In the genomic region with DNA sequence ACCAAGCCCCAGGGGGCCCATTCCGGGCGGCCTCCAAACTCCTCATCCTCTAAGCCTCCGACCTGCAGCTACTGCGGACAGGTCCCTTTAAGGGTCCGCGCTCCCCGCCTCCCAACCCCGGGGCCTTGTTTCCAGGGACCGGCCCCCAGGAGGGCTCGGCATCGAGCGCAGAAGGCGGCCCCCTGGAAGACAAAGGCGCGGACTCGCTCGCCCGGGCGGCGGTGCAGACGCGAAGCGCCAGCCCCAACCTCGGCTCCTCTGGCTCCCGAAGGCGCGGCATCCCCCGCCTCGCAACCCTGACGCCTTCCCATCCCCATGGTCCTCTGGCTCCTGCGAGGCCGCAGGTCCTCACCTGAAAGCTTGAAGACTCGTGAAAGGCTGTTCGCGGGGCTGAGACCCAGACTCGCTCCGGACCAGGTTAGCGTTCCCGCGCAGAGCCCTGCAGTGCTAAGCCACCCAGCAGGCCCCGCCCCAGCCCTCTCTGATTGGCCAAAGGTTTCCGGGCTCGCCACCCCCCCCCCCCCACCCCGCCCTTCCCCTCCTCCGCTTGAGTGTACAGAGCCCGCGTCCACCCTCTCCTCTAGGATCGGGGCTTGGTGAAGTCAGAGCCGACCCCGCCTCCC, we compare ENCODE assay signal across 8 cellular contexts. TPM values are rescaled to one million over a fixed set of nuclear protein-coding genes. Genes with fewer than 3 reads are reported as not detected.
DNase-seq lines count a peak whose midpoint lies in the region; ATAC-seq and TF ChIP-seq lines count a peak whose summit lies in the region.

A gene (minus strand): TSS at position 426 of the 623 bp plus-strand sequence.

- peaks cover 10% of the 10 kb centered on the region for H3K4me1 Mint-ChIP-seq in HFFc6 (ENCODE audit: low read depth)
- no peaks in the 10 kb centered on the region for H3K4me1 Mint-ChIP-seq in central memory CD8-positive, alpha-beta T cell

- H3K36me3 Mint-ChIP-seq in HFFc6 (ENCODE audit: low read depth) = no peaks in the 10 kb centered on the region
- peaks cover 1% of the 10 kb centered on the region for H3K36me3 Mint-ChIP-seq in central memory CD8-positive, alpha-beta T cell (ENCODE audit: insufficient read depth)

- ATAC-seq in central memory CD8-positive, alpha-beta T cell (replicated peaks; ENCODE audit: extremely low read depth, poor library complexity, severe bottlenecking) = no peak

- H3K4me3 Mint-ChIP-seq in HFFc6 = peak within 1 kb of the TSS; percentile 89
- H3K4me3 Mint-ChIP-seq in central memory CD8-positive, alpha-beta T cell = peak within 1 kb of the TSS; percentile 61

- no peak for TF ChIP-seq CTCF in HFFc6 (IDR thresholded peaks at IDR 0.05)

- peaks cover 4% of the 10 kb centered on the region; the same call in 1 of the 2 replicates for H3K27me3 Mint-ChIP-seq in HFFc6 (ENCODE audit: insufficient read depth)
- H3K27me3 Mint-ChIP-seq in central memory CD8-positive, alpha-beta T cell = peaks cover 35% of the 10 kb centered on the region

- H3K9me3 Mint-ChIP-seq in HFFc6 = no peaks in the 10 kb centered on the region
- no peaks in the 10 kb centered on the region for H3K9me3 Mint-ChIP-seq in central memory CD8-positive, alpha-beta T cell

- H3K27ac Mint-ChIP-seq in HFFc6 = no peak within 1 kb of the TSS
- no peak within 1 kb of the TSS for H3K27ac Mint-ChIP-seq in central memory CD8-positive, alpha-beta T cell (ENCODE audit: low read depth)

- DNase-seq in DMS153 treated with DMSO at 0.1 percent for 48 hours (lab: John Stamatoyannopoulos, UW; ENCODE audit: unreplicated experiment) = peak; percentile 41
- peak; percentile 2 for DNase-seq in HFFc6
- DNase-seq in NCI-H1930 (lab: John Stamatoyannopoulos, UW) = peak; percentile 65 to 77
- peak; percentile 55 for DNase-seq in activated CD4-positive, CD25-positive, alpha-beta regulatory T cell treated with anti-CD3 and anti-CD28 coated beads, Interleukin-2, amount 50 U/mL, for 72 hours
- DNase-seq in central memory CD8-positive, alpha-beta T cell (ENCODE audit: low spot score in 2 of 2) = no peak
- peak; percentile 21 for DNase-seq in iris pigment epithelial cell (ENCODE audit: low read depth)
- DNase-seq in stimulated activated CD4-positive, alpha-beta T cell treated with anti-CD3 and anti-CD28 coated beads, Interleukin-12 subunit alpha, Interleukin-12 subunit beta, amount 100 ng/mL, for 4 hours = peak; percentile 61
- DNase-seq in mesenteric fat pad (ENCODE audit: low spot score) = no peak

RNA-seq across cellular contexts. Expression of the gene that starts here (rescaled TPM):
- total RNA-seq in HFFc6 (2021; fragmentation: NEBNext Ultra II Directional; extraction: Animal tissue kit (Norgen Biotek cat#: 25700)) = 1 to 10 TPM; 1.4 to 3.2 (median 2.7) TPM
- total RNA-seq in mesenteric fat pad = not detected

Comparison
In these comparisons a context has a peak if more than half of its experiments do, and no peak if none do; other contexts are left out.
1. DNase-seq: peak in DMS153 treated with DMSO at 0.1 percent for 48 hours (single experiment), HFFc6 (single experiment), NCI-H1930 (2 of 2), activated CD4-positive, CD25-positive, alpha-beta regulatory T cell treated with anti-CD3 and anti-CD28 coated beads, Interleukin-2, amount 50 U/mL, for 72 hours (single experiment), iris pigment epithelial cell (single experiment) and stimulated activated CD4-positive, alpha-beta T cell treated with anti-CD3 and anti-CD28 coated beads, Interleukin-12 subunit alpha, Interleukin-12 subunit beta, amount 100 ng/mL, for 4 hours (single experiment); none in central memory CD8-positive, alpha-beta T cell (0 of 2) and mesenteric fat pad (single experiment).